Comparison of ENCODE assay signal across 10 cellular contexts in genomic region chr9:89435315-89435823, GRCh38.
A peak's percentile ranks its signal among the peaks of the same experiment; 100 is the strongest.
DNase-seq lines count a peak whose midpoint lies in the region; ATAC-seq, FAIRE-seq and TF ChIP-seq lines count a peak whose summit lies in the region.
"Had no signal": no experiment of that assay in that cellular context is flagged by ENCODE, and none has a peak within 500 bp of the region (broad histone marks: within the 10 kb centered on the region; RNA-seq: fewer than 3 reads in every experiment).

No MANE protein-coding gene starts in this region.

- POLR2A ChIA-PET in naive thymus-derived CD8-positive, alpha-beta T cell (lab: Charles Lee), result interaction anchor here (0.7 to 11.2 kb wide), 5 partner anchors 9 to 114 kb away, joined by 3 to 108 read pairs (median 3); no protein-coding TSS in a partner anchor

- ATAC-seq in naive thymus-derived CD8-positive, alpha-beta T cell, result no peak

- peaks cover 0 to 47% (median 0%) of the 10 kb centered on the region in 3 donors for H3K36me3 Mint-ChIP-seq in naive thymus-derived CD8-positive, alpha-beta T cell

- H3K4me3 ChIP-seq in colonic mucosa (no peak overlapping the region), left ventricle myocardium inferior (no peak overlapping the region)

- H3K27ac ChIP-seq in colonic mucosa, result peak overlapping the region; percentile 15
- no peak overlapping the region for H3K27ac ChIP-seq in left ventricle myocardium inferior (replicated peaks)

- no peaks in the 10 kb centered on the region for H3K36me3 ChIP-seq in colonic mucosa
- no peaks in the 10 kb centered on the region for H3K36me3 ChIP-seq in left ventricle myocardium inferior

- H3K9ac ChIP-seq in colonic mucosa (ENCODE audit: low read depth in 2 of 2, low read length in 2 of 2), result no peak overlapping the region

- no peak for DNase-seq in GM19239 (ENCODE audit: insufficient read length, low spot score)
- peak; percentile 58 for DNase-seq in NCI-H69 (lab: John Stamatoyannopoulos, UW)
- peak; percentile 95 for DNase-seq in colonic mucosa
- DNase-seq in naive thymus-derived CD8-positive, alpha-beta T cell, result no peak
- DNase-seq in D341Med (ENCODE audit: low spot score), result no peak
- no peak for DNase-seq in kidney glomerular epithelial cell (lab: John Stamatoyannopoulos, UW)
- no peak for DNase-seq in HuH-7 (ENCODE audit: low spot score)
- DNase-seq in left ventricle myocardium inferior, result no peak
- DNase-seq: amniotic stem cell, SHP77 had no signal

- H3K9me3 ChIP-seq in colonic mucosa (no peaks in the 10 kb centered on the region), left ventricle myocardium inferior (replicated peaks) (no peaks in the 10 kb centered on the region)

- TF ChIP-seq CTCF in colonic mucosa (IDR thresholded peaks at IDR 0.05), result no peak
- no peak for TF ChIP-seq CTCF in left ventricle myocardium inferior (IDR thresholded peaks at IDR 0.05; ENCODE audit: borderline replicate concordance)

- peak; percentile 59 for FAIRE-seq in GM19239 (lab: Jason Lieb, UNC)

- no peaks in the 10 kb centered on the region for H3K27me3 ChIP-seq in colonic mucosa
- no peaks in the 10 kb centered on the region for H3K27me3 ChIP-seq in left ventricle myocardium inferior (ENCODE audit: low read depth)

- H3K27ac Mint-ChIP-seq in naive thymus-derived CD8-positive, alpha-beta T cell, result peak overlapping the region; percentile 79 to 94 (median 88)

- H3K4me1 ChIP-seq in colonic mucosa (peaks cover 26% of the 10 kb centered on the region), left ventricle myocardium inferior (peaks cover 22% of the 10 kb centered on the region)

- H3K27me3 Mint-ChIP-seq in naive thymus-derived CD8-positive, alpha-beta T cell, result no peaks in the 10 kb centered on the region

- H3K9me3 Mint-ChIP-seq in naive thymus-derived CD8-positive, alpha-beta T cell, result no peaks in the 10 kb centered on the region

- intact Hi-C loops in colonic mucosa (cut with DNase I), result no loop called here
- intact Hi-C loops in left ventricle myocardium inferior (cut with micrococcal nuclease), result no loop called here

- peak overlapping the region in 6 of 10 donors; percentile 20 to 73 (median 55) for H3K4me3 Mint-ChIP-seq in naive thymus-derived CD8-positive, alpha-beta T cell

- H3K4me1 Mint-ChIP-seq in naive thymus-derived CD8-positive, alpha-beta T cell, result peaks cover 38 to 99% (median 93%) of the 10 kb centered on the region in 4 donors

Comparison
In these comparisons a context has a peak if more than half of its experiments do, and no peak if none do; other contexts are left out.
1. DNase-seq: peak in NCI-H69 (single experiment) and colonic mucosa (single experiment); none in GM19239 (single experiment), naive thymus-derived CD8-positive, alpha-beta T cell (0 of 10), D341Med (single experiment), kidney glomerular epithelial cell (single experiment), HuH-7 (single experiment) and left ventricle myocardium inferior (single experiment).